ENCODE assay signal across 1 cellular context in genomic region chr5:124658867-124659557, GRCh38.
TF ChIP-seq lines count a peak whose summit lies in the region.

No MANE protein-coding gene starts in this region.

TF ChIP-seq in HepG2, 621 proteins besides CTCF, POLR2A, EP300 and RAD21 (continued from another document):
- TF ChIP-seq CREB3 (CRISPR knock-in tag; IDR thresholded peaks at IDR 0.05) (no peak), NFKB2 (CRISPR knock-in tag; IDR thresholded peaks at IDR 0.05; ENCODE audit: borderline replicate concordance) (no peak), NFATC3 (CRISPR knock-in tag; IDR thresholded peaks at IDR 0.05) (no peak), RARG (CRISPR knock-in tag; IDR thresholded peaks at IDR 0.05; ENCODE audit: low read depth) (no peak), ZNF180 (CRISPR knock-in tag; IDR thresholded peaks at IDR 0.05; ENCODE audit: borderline replicate concordance, low read depth) (no peak), ZNF430 (CRISPR knock-in tag; IDR thresholded peaks at IDR 0.05) (no peak), U2AF2 (IDR thresholded peaks at IDR 0.05; ENCODE audit: low read depth, low read length) (no peak), TBL1XR1 (IDR thresholded peaks at IDR 0.05; ENCODE audit: borderline replicate concordance, low read length, partially characterized antibody) (no peak)
TF ChIP-seq in HepG2: peak in this region for 0.
